In the genomic region with DNA sequence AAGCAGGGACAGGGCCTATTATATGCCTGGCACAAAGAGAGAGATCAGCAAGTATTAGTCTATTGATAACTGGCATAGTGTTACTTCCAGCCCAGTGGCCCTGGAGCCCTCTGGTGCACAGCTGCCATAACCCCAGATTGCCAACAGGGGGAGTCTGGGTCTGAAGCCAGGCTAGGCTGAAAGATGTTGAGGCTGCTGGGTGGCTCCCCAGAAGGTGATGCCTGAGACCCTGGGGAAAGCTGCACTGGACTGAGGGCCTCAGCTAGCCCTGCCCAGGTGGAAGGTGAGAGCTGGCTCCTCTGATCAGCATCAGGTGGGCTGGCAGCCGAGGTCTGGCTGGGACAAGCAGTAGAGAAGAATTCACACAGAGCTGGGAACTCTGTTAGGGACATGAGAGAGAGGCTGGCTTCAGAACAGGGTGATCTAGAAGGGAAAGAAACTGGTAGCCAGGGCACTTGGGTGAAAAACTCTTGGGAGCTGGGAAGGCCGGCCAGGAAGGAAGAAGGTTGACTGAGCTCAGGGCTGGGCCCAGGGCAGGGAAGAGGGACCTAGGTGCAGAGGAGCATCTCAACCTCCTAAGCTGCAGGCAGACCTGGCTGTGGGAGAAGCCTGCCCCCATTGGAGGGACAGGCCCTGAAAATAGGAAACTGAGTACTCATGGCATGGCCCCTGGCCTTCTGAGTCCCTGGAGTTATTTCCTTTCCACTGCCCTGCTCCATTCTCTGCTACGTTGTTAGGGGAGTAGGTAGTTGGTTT, we compare ENCODE assay signal across 8 cellular contexts. TPM values are rescaled to one million over a fixed set of nuclear protein-coding genes. Genes with fewer than 3 reads are reported as not detected.
DNase-seq lines count a peak whose midpoint lies in the region; ATAC-seq and TF ChIP-seq lines count a peak whose summit lies in the region.

No MANE protein-coding gene starts in this region.

- H3K27me3 ChIP-seq in hepatocyte: no peaks in the 10 kb centered on the region

- DNase-seq in AML-193 (lab: John Stamatoyannopoulos, UW) (peak; percentile 44 to 62), RKO (ENCODE audit: low spot score) (peak; percentile 38), hepatocyte (ENCODE audit: low spot score) (no peak), NCI-H128 (lab: John Stamatoyannopoulos, UW; ENCODE audit: unreplicated experiment) (no peak)
- DNase-seq in activated T-helper 9 cell treated with anti-CD3 and anti-CD28 coated beads, Interleukin-2, amount 50 U/mL, for 16 hours (ENCODE audit: low read depth): peak; percentile 41
- peak; percentile 31 to 46 (median 43) for DNase-seq in stimulated activated CD4-positive, alpha-beta T cell treated with anti-CD3 and anti-CD28 coated beads, TNF-alpha, amount 100 ng/mL, for 4 hours (ENCODE audit: low read depth in 3 of 3)

- no peaks in the 10 kb centered on the region for H3K4me1 ChIP-seq in hepatocyte (ENCODE audit: insufficient read depth)

- no peaks in the 10 kb centered on the region for H4K20me1 ChIP-seq in hepatocyte (ENCODE audit: insufficient read depth, poor library complexity, severe bottlenecking)

- no peaks in the 10 kb centered on the region for H3K9me2 ChIP-seq in hepatocyte (replicated peaks; ENCODE audit: insufficient read depth)

- WGBS in hepatocyte (ENCODE audit: low lambda C conversion rate, missing lambda C conversion rate): 69% methylated on average over 3 of the region's 3 CpGs

- H3K79me2 ChIP-seq in hepatocyte: no peaks in the 10 kb centered on the region

- no peak overlapping the region for H3K4me3 ChIP-seq in hepatocyte

- no peaks in the 10 kb centered on the region for H3K9me3 ChIP-seq in hepatocyte (ENCODE audit: low read depth)

- TF ChIP-seq CTCF in hepatocyte (IDR thresholded peaks at IDR 0.05; ENCODE audit: poor library complexity): peak; percentile 18

- no peak overlapping the region for H2AFZ ChIP-seq in hepatocyte

- no peak overlapping the region for H3K4me2 ChIP-seq in hepatocyte

- no peaks in the 10 kb centered on the region for H3K36me3 ChIP-seq in hepatocyte (replicated peaks; ENCODE audit: insufficient read depth, low read depth)

- no peak overlapping the region for H3K27ac ChIP-seq in hepatocyte

- ATAC-seq in GM18868 (IDR thresholded peaks at IDR 0.05; ENCODE audit: unreplicated experiment) (peak; percentile 94), HG03095 (IDR thresholded peaks at IDR 0.05; ENCODE audit: unreplicated experiment) (peak; percentile 85)

RNA-seq across cellular contexts. Expression of a gene that starts 3.9 kb away (rescaled TPM):
- not detected in 2 replicates for total RNA-seq in hepatocyte
- polyA plus RNA-seq in hepatocyte: not detected in 2 replicates

RNA-seq across cellular contexts. Expression of a gene that starts 28.4 kb away (rescaled TPM):
- not detected in 2 replicates for total RNA-seq in hepatocyte
- not detected in 2 replicates for polyA plus RNA-seq in hepatocyte

RNA-seq across cellular contexts. Expression of a gene that starts 29.6 kb away (rescaled TPM):
- total RNA-seq in hepatocyte: not detected in 2 replicates
- not detected in 2 replicates for polyA plus RNA-seq in hepatocyte

Comparison
In these comparisons a context has a peak if more than half of its experiments do, and no peak if none do; other contexts are left out.
1. DNase-seq: peak in AML-193 (2 of 2), RKO (single experiment), activated T-helper 9 cell treated with anti-CD3 and anti-CD28 coated beads, Interleukin-2, amount 50 U/mL, for 16 hours (single experiment) and stimulated activated CD4-positive, alpha-beta T cell treated with anti-CD3 and anti-CD28 coated beads, TNF-alpha, amount 100 ng/mL, for 4 hours (3 of 3); none in hepatocyte (single experiment) and NCI-H128 (single experiment).